Comparison of ENCODE assay signal across 9 cellular contexts in the genomic region with DNA sequence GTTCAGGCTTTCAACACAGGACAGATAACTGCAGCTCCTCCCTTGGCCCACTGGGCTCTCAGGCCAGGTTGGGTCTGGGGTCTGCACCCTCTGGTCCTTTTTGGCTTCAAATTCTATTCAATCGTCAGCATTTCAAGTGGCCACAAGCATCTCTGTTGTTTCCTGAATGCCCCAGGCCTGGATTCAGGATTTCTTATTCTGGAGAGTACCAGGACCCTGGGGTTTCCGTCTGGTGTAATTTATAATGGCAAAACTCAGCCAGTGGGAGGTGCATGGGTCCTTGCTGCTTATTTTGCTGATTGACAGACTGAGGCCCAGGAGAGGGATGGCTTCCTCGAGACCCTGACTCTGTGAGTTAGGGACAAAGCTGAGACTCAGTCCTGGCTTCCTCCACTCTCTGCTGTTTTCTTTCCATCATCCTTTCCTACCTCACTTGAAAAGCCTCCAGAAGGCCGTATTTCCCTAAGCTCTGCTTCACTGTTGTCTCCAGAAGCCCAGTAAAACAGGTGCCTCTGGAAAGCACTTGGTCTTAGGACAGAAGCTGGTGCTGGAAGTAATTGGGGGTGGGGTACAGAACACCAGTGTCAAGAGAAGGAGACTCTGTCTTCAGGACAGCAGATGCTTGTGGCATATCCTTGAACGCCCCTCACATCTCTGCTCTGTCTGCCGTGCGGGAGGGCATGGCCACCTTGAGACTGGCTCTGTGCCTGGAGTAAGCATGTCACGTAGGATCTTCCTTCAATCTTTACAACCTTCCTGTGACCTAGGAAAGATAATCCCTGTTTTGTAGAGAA. TPM values are rescaled to one million over a fixed set of nuclear protein-coding genes. Genes with fewer than 3 reads are reported as not detected.
A peak's percentile ranks its signal among the peaks of the same experiment; 100 is the strongest.
DNase-seq lines count a peak whose midpoint lies in the region; ATAC-seq and TF ChIP-seq lines count a peak whose summit lies in the region.
"Had no signal": no experiment of that assay in that cellular context is flagged by ENCODE, and none has a peak within 500 bp of the region (broad histone marks: within the 10 kb centered on the region; RNA-seq: fewer than 3 reads in every experiment).

No MANE protein-coding gene starts in this region.

- 36 to 55% (median 46%) methylated on average over 4 to 8 of the region's 8 CpGs for WGBS in heart left ventricle, 4 donors

- H3K36me3 ChIP-seq in GM23338 (ENCODE audit: insufficient read depth) (no peaks in the 10 kb centered on the region), heart left ventricle (peaks cover 0 to 12% (median 0%) of the 10 kb centered on the region in 9 donors)

- no peaks in the 10 kb centered on the region for H3K9me2 ChIP-seq in GM23338 (ENCODE audit: insufficient read depth)

- H3K4me1 Mint-ChIP-seq in GM23338 = peaks cover 42% of the 10 kb centered on the region
- H3K4me1 Mint-ChIP-seq in activated T-helper 1 cell treated with anti-CD3 and anti-CD28 coated beads, Interleukin-12 subunit alpha, Interleukin-12 subunit beta, Interleukin-2, Interleukin-4 antibody, amounts not matched to agents 30 ng/mL and 10 ng/mL and 1 ng/mL, durations not matched to agents 14 hours and 24 hours and 36 hours (ENCODE audit: low read depth) = peaks cover 92% of the 10 kb centered on the region

- H3K9me3 Mint-ChIP-seq in GM23338 = no peaks in the 10 kb centered on the region; the same call in 2 of the 3 replicates
- peaks cover 10% of the 10 kb centered on the region for H3K9me3 Mint-ChIP-seq in activated T-helper 1 cell treated with anti-CD3 and anti-CD28 coated beads, Interleukin-12 subunit alpha, Interleukin-12 subunit beta, Interleukin-2, Interleukin-4 antibody, amounts not matched to agents 30 ng/mL and 10 ng/mL and 1 ng/mL, durations not matched to agents 14 hours and 24 hours and 36 hours

- peaks cover 23% of the 10 kb centered on the region for H4K20me1 ChIP-seq in GM23338 (replicated peaks; ENCODE audit: insufficient read depth)

- ATAC-seq in GM23338 (no peak), heart left ventricle (peak in 2 of 4 donors; percentile 2 to 5), sciatic nerve (peak; percentile 0)

- H3K4me3 ChIP-seq in GM23338 (no peak overlapping the region), heart left ventricle (peak overlapping the region in 1 of 12 donors; percentile 10)

- no peaks in the 10 kb centered on the region for H3F3A ChIP-seq in GM23338 (replicated peaks; ENCODE audit: low read depth)

- H3K9me3 ChIP-seq in heart left ventricle = peaks cover 0 to 13% (median 0%) of the 10 kb centered on the region in 12 donors

- H2AFZ ChIP-seq in GM23338 = no peak overlapping the region

- H3K27ac ChIP-seq in GM23338 (ENCODE audit: low read depth) (no peak overlapping the region), heart left ventricle (peak overlapping the region; percentile 69 to 95 (median 80))

- DNase-seq in GM23338 (ENCODE audit: low spot score) (no peak), heart left ventricle (no peak), sciatic nerve (ENCODE audit: low spot score) (no peak), HK-2 (ENCODE audit: unreplicated experiment) (no peak), HPDE6-E6E7 (ENCODE audit: extremely low spot score) (no peak), NCI-H2171 (lab: John Stamatoyannopoulos, UW) (no peak), SK-N-DZ (ENCODE audit: low spot score) (no peak)
- DNase-seq in activated T-helper 1 cell treated with anti-CD3 and anti-CD28 coated beads, Interleukin-12 subunit alpha, Interleukin-12 subunit beta, Interleukin-2, Interleukin-4 antibody, amounts not matched to agents 30 ng/mL and 10 ng/mL and 1 ng/mL, durations not matched to agents 14 hours and 24 hours and 36 hours (ENCODE audit: low spot score) = no peak
- DNase-seq: NCI-H345 had no signal

- H3K27ac Mint-ChIP-seq in GM23338 = peak overlapping the region; percentile 80
- peak overlapping the region; percentile 89 for H3K27ac Mint-ChIP-seq in activated T-helper 1 cell treated with anti-CD3 and anti-CD28 coated beads, Interleukin-12 subunit alpha, Interleukin-12 subunit beta, Interleukin-2, Interleukin-4 antibody, amounts not matched to agents 30 ng/mL and 10 ng/mL and 1 ng/mL, durations not matched to agents 14 hours and 24 hours and 36 hours

- H3K4me1 ChIP-seq in GM23338 (ENCODE audit: insufficient read depth) (peaks cover 8% of the 10 kb centered on the region; the same call in 1 of the 2 replicates), heart left ventricle (peaks cover 49 to 99% (median 86%) of the 10 kb centered on the region in 12 donors)

- peaks cover 5% of the 10 kb centered on the region for H3K27me3 Mint-ChIP-seq in GM23338 (ENCODE audit: insufficient read depth, low read depth, poor library complexity)
- no peaks in the 10 kb centered on the region for H3K27me3 Mint-ChIP-seq in activated T-helper 1 cell treated with anti-CD3 and anti-CD28 coated beads, Interleukin-12 subunit alpha, Interleukin-12 subunit beta, Interleukin-2, Interleukin-4 antibody, amounts not matched to agents 30 ng/mL and 10 ng/mL and 1 ng/mL, durations not matched to agents 14 hours and 24 hours and 36 hours (ENCODE audit: insufficient read depth)

- H3K79me2 ChIP-seq in GM23338 (replicated peaks; ENCODE audit: insufficient read depth) = peaks cover 88% of the 10 kb centered on the region

- H3K4me3 Mint-ChIP-seq in GM23338 = no peak overlapping the region
- H3K4me3 Mint-ChIP-seq in activated T-helper 1 cell treated with anti-CD3 and anti-CD28 coated beads, Interleukin-12 subunit alpha, Interleukin-12 subunit beta, Interleukin-2, Interleukin-4 antibody, amounts not matched to agents 30 ng/mL and 10 ng/mL and 1 ng/mL, durations not matched to agents 14 hours and 24 hours and 36 hours = peak overlapping the region; percentile 44

- no peak for TF ChIP-seq POLR2A in heart left ventricle (IDR thresholded peaks at IDR 0.05)

- H3K4me2 ChIP-seq in GM23338 = no peak overlapping the region

- H3K27me3 ChIP-seq in GM23338 (ENCODE audit: insufficient read depth) (no peaks in the 10 kb centered on the region), heart left ventricle (no peaks in the 10 kb centered on the region)

- H3K36me3 Mint-ChIP-seq in GM23338 (ENCODE audit: low read depth) = peaks cover 11% of the 10 kb centered on the region; the same call in 1 of the 3 replicates
- H3K36me3 Mint-ChIP-seq in activated T-helper 1 cell treated with anti-CD3 and anti-CD28 coated beads, Interleukin-12 subunit alpha, Interleukin-12 subunit beta, Interleukin-2, Interleukin-4 antibody, amounts not matched to agents 30 ng/mL and 10 ng/mL and 1 ng/mL, durations not matched to agents 14 hours and 24 hours and 36 hours (ENCODE audit: low read depth) = peaks cover 45% of the 10 kb centered on the region

- no peak for TF ChIP-seq CTCF in GM23338 (conservative IDR thresholded peaks at IDR 0.05; ENCODE audit: low read depth in 2 of 2)
- no peak for TF ChIP-seq CTCF in heart left ventricle (IDR thresholded peaks at IDR 0.05)

- intact Hi-C loops in activated T-helper 1 cell treated with anti-CD3 and anti-CD28 coated beads, Interleukin-12 subunit alpha, Interleukin-12 subunit beta, Interleukin-2, Interleukin-4 antibody, amounts not matched to agents 30 ng/mL and 10 ng/mL and 1 ng/mL, durations not matched to agents 14 hours and 24 hours and 36 hours (cut with micrococcal nuclease) = loop anchor here (1.0 to 10.0 kb wide), 3 partner anchors 11 to 293 kb away; partner anchors contain the start of genes ANXA11 and TSPAN14
- intact Hi-C loops in heart left ventricle (cut with DNase I) (loop anchor here in 1 of 10 donors (5.0 kb wide), 1 partner anchor 111 kb away; no protein-coding TSS in a partner anchor), sciatic nerve (cut with DNase I) (loop anchor here (5.0 kb wide), 1 partner anchor 36 kb away; no protein-coding TSS in a partner anchor)

RNA-seq across cellular contexts. Expression of gene SH2D4B, which starts 39.5 kb away (rescaled TPM):
- not detected in 2 replicates for total RNA-seq in GM23338 (2014; rRNA removed; shearing (Covaris generic))
- polyA plus RNA-seq in GM23338 (2016; fragmentation: Nextera tagmentation; extraction: Ambion mirVana) (0.08 TPM in 1 of 2 replicates, not detected in the other), heart left ventricle (not detected)
- total RNA-seq in activated T-helper 1 cell treated with anti-CD3 and anti-CD28 coated beads, Interleukin-12 subunit alpha, Interleukin-12 subunit beta, Interleukin-2, Interleukin-4 antibody, amounts not matched to agents 30 ng/mL and 10 ng/mL and 1 ng/mL, durations not matched to agents 14 hours and 24 hours and 36 hours = 0.18 and 0.20 TPM in 2 replicates
- total RNA-seq in heart left ventricle (under 1 TPM in 1 of 9 donors, not detected in 8; 0.19 TPM), sciatic nerve (0.18 TPM)
- not detected in 2 replicates for polyA plus RNA-seq in SK-N-DZ (2014; cell fraction: cytosol; rRNA removed)
- not detected in 2 replicates for polyA plus RNA-seq in SK-N-DZ (2014; cell fraction: nucleus; rRNA removed)

RNA-seq across cellular contexts. Expression of gene TSPAN14, which starts 44.1 kb away (rescaled TPM):
- total RNA-seq in GM23338 (2014; rRNA removed; shearing (Covaris generic)) = 31.8 and 40.7 TPM in 2 replicates
- polyA plus RNA-seq in GM23338 (2016; fragmentation: Nextera tagmentation; extraction: Ambion mirVana) = 17.1 and 17.9 TPM in 2 replicates
- total RNA-seq in activated T-helper 1 cell treated with anti-CD3 and anti-CD28 coated beads, Interleukin-12 subunit alpha, Interleukin-12 subunit beta, Interleukin-2, Interleukin-4 antibody, amounts not matched to agents 30 ng/mL and 10 ng/mL and 1 ng/mL, durations not matched to agents 14 hours and 24 hours and 36 hours = 75.4 and 81.9 TPM in 2 replicates
- 10 to 100 TPM; 24.6 to 71.5 (median 39.6) TPM for total RNA-seq in heart left ventricle
- 10 to 100 TPM; 17.4 to 46.3 TPM for polyA plus RNA-seq in heart left ventricle
- 103 TPM for total RNA-seq in sciatic nerve
- 34.6 and 36.3 TPM in 2 replicates for polyA plus RNA-seq in SK-N-DZ (2014; cell fraction: cytosol; rRNA removed)
- polyA plus RNA-seq in SK-N-DZ (2014; cell fraction: nucleus; rRNA removed) = 16.0 and 16.4 TPM in 2 replicates
